In genomic region chr17:61411114-61411943, GRCh38 we compare ENCODE assay signal across 8 cellular contexts. TPM values are rescaled to one million over a fixed set of nuclear protein-coding genes. Genes with fewer than 3 reads are reported as not detected.
DNase-seq lines count a peak whose midpoint lies in the region; ATAC-seq and TF ChIP-seq lines count a peak whose summit lies in the region.

No MANE protein-coding gene starts in this region.

- H3K36me3 ChIP-seq in BLaER1 (no peaks in the 10 kb centered on the region), OCI-LY7 (ENCODE audit: insufficient read depth, low read length) (no peaks in the 10 kb centered on the region)

- H3K4me3 Mint-ChIP-seq in stimulated activated naive CD8-positive, alpha-beta T cell treated with anti-CD3 and anti-CD28 coated beads, Interleukin-15, Interleukin-2, amounts not matched to agents 100 ng/mL and 50 ng/mL, for 24 hours, result peak overlapping the region; percentile 49

- H3K27me3 Mint-ChIP-seq in stimulated activated naive CD8-positive, alpha-beta T cell treated with anti-CD3 and anti-CD28 coated beads, Interleukin-15, Interleukin-2, amounts not matched to agents 100 ng/mL and 50 ng/mL, for 24 hours, result peaks cover 44% of the 10 kb centered on the region

- H2AFZ ChIP-seq in OCI-LY7 (ENCODE audit: low read length), result peak overlapping the region; percentile 82

- H3K9ac ChIP-seq in BLaER1, result peak overlapping the region; percentile 36; the same call in 1 of the 2 replicates

- TF ChIP-seq CTCF in OCI-LY7 (conservative IDR thresholded peaks at IDR 0.05; ENCODE audit: low read length) (no peak; the same call in 1 of the 2 replicates), cardiac fibroblast (IDR thresholded peaks at IDR 0.05; ENCODE audit: low read depth, low read length) (no peak)

- H3K27me3 ChIP-seq in BLaER1, result peaks cover 80% of the 10 kb centered on the region

- H3K9me2 ChIP-seq in OCI-LY7 (ENCODE audit: insufficient read depth, low read length), result no peaks in the 10 kb centered on the region

- H4K20me1 ChIP-seq in BLaER1, result peaks cover 38% of the 10 kb centered on the region
- H4K20me1 ChIP-seq in OCI-LY7 (ENCODE audit: insufficient read depth, low read length), result no peaks in the 10 kb centered on the region

- CTCF ChIA-PET in OCI-LY7 (lab: Charles Lee; ENCODE audit: unreplicated experiment), result interaction anchor here (0.7 kb wide), 1 partner anchor 165 kb away, joined by 3 read pairs; no protein-coding TSS in a partner anchor

- no peaks in the 10 kb centered on the region for H3K9me3 Mint-ChIP-seq in stimulated activated naive CD8-positive, alpha-beta T cell treated with anti-CD3 and anti-CD28 coated beads, Interleukin-15, Interleukin-2, amounts not matched to agents 100 ng/mL and 50 ng/mL, for 24 hours

- no TSS peak for BruUV-seq in OCI-LY7 (replicated peaks; lab: Mats Ljungman, UMichigan)

- H3K9me3 ChIP-seq in BLaER1 (no peaks in the 10 kb centered on the region; the same call in 1 of the 2 replicates), OCI-LY7 (ENCODE audit: low read length) (no peaks in the 10 kb centered on the region)

- no peak overlapping the region for H3K27ac Mint-ChIP-seq in stimulated activated naive CD8-positive, alpha-beta T cell treated with anti-CD3 and anti-CD28 coated beads, Interleukin-15, Interleukin-2, amounts not matched to agents 100 ng/mL and 50 ng/mL, for 24 hours

- H3K36me3 Mint-ChIP-seq in stimulated activated naive CD8-positive, alpha-beta T cell treated with anti-CD3 and anti-CD28 coated beads, Interleukin-15, Interleukin-2, amounts not matched to agents 100 ng/mL and 50 ng/mL, for 24 hours (ENCODE audit: low read depth), result no peaks in the 10 kb centered on the region

- peak; percentile 27 for DNase-seq in OCI-LY7 (ENCODE audit: low spot score)
- DNase-seq in cardiac fibroblast (ENCODE audit: low read depth in 2 of 2), result peak; percentile 51 to 76
- DNase-seq in left lobe of liver (ENCODE audit: low spot score), result peak; percentile 66
- no peak for DNase-seq in stimulated activated CD4-positive, alpha-beta T cell treated with anti-CD3 and anti-CD28 coated beads, Interleukin-4, amount 100 ng/mL, for 1 hour
- DNase-seq in NCI-H1694 (lab: John Stamatoyannopoulos, UW), result no peak

- peaks cover 17% of the 10 kb centered on the region for H3K4me1 Mint-ChIP-seq in stimulated activated naive CD8-positive, alpha-beta T cell treated with anti-CD3 and anti-CD28 coated beads, Interleukin-15, Interleukin-2, amounts not matched to agents 100 ng/mL and 50 ng/mL, for 24 hours (ENCODE audit: low read depth)

- ATAC-seq in GM19438 (IDR thresholded peaks at IDR 0.05; ENCODE audit: low read depth, unreplicated experiment) (peak; percentile 24), left lobe of liver (peak; percentile 39)

- H3K4me3 ChIP-seq in BLaER1, result peak overlapping the region; percentile 68
- H3K4me3 ChIP-seq in OCI-LY7 (ENCODE audit: low read depth, low read length, poor library complexity, severe bottlenecking), result peak overlapping the region; percentile 62
- H3K4me3 ChIP-seq in cardiac fibroblast (replicated peaks in 1 of 2; ENCODE audit: low read depth in 2 of 2, low read length in 2 of 2), result peak overlapping the region; percentile 46 to 63

- H3K4me1 ChIP-seq in BLaER1 (peaks cover 42% of the 10 kb centered on the region), OCI-LY7 (ENCODE audit: insufficient read depth, low read length, poor library complexity, severe bottlenecking) (peaks cover 16% of the 10 kb centered on the region)

- H3K4me2 ChIP-seq in BLaER1 (peak overlapping the region; percentile 97), OCI-LY7 (ENCODE audit: low read length) (peak overlapping the region; percentile 73)

- no peaks in the 10 kb centered on the region for H3K79me2 ChIP-seq in OCI-LY7 (ENCODE audit: insufficient read depth, low read depth, low read length)

- H3K27ac ChIP-seq in BLaER1 (0 out of 2 replicates have a peak overlapping the region, but pooled peaks have one; percentile 0), OCI-LY7 (ENCODE audit: low read depth, low read length, poor library complexity, severe bottlenecking) (no peak overlapping the region)

- POLR2A ChIA-PET in OCI-LY7 (lab: Charles Lee), result no interaction called here

- intact Hi-C loops in OCI-LY7 (cut with micrococcal nuclease; ENCODE audit: unreplicated experiment), result loop anchor here (5.0 kb wide), 1 partner anchor 656 kb away; the partner anchor contains the start of gene MED13

RNA-seq across cellular contexts. Expression of gene TBX2, which starts 11.7 kb away (rescaled TPM):
- not detected in 2 replicates for total RNA-seq in OCI-LY7 (2014; rRNA removed; shearing (Covaris generic))
- total RNA-seq in OCI-LY7 (2022) (not detected in 2 replicates), left lobe of liver (7.4 TPM)

RNA-seq across cellular contexts. Expression of gene TBX4, which starts 40.9 kb away (rescaled TPM):
- total RNA-seq in OCI-LY7 (2014; rRNA removed; shearing (Covaris generic)), result not detected in 2 replicates
- not detected in 2 replicates for total RNA-seq in OCI-LY7 (2022)
- total RNA-seq in left lobe of liver, result not detected

Comparison
In these comparisons a context has a peak if more than half of its experiments do, and no peak if none do; other contexts are left out.
1. DNase-seq: peak in OCI-LY7 (single experiment), cardiac fibroblast (2 of 2) and left lobe of liver (single experiment); none in stimulated activated CD4-positive, alpha-beta T cell treated with anti-CD3 and anti-CD28 coated beads, Interleukin-4, amount 100 ng/mL, for 1 hour (single experiment) and NCI-H1694 (single experiment).
2. Peak in every context shown above with its lines, with median percentiles within 50 percentile points of each other: H3K4me3 ChIP-seq.